In genomic region chr12:111777345-111778045, GRCh38 we compare ENCODE assay signal across 12 cellular contexts. TPM values are rescaled to one million over a fixed set of nuclear protein-coding genes. Genes with fewer than 3 reads are reported as not detected.
A peak's percentile ranks its signal among the peaks of the same experiment; 100 is the strongest.
DNase-seq lines count a peak whose midpoint lies in the region; TF ChIP-seq lines count a peak whose summit lies in the region.
"Had no signal": no experiment of that assay in that cellular context is flagged by ENCODE, and none has a peak within 500 bp of the region (broad histone marks: within the 10 kb centered on the region; RNA-seq: fewer than 3 reads in every experiment).

No MANE protein-coding gene starts in this region.

- H3K4me1 ChIP-seq in duodenal mucosa (ENCODE audit: control insufficient read depth in 1 of 2, insufficient read depth in 2 of 2, low read length in 2 of 2) (peaks cover 77 to 78% of the 10 kb centered on the region in 2 donors), thyroid gland (peaks cover 33 to 47% of the 10 kb centered on the region in 2 donors)

- H3K27me3 Mint-ChIP-seq in activated naive CD8-positive, alpha-beta T cell treated with anti-CD3 and anti-CD28 coated beads for 36 hours, result no peaks in the 10 kb centered on the region

- POLR2A ChIA-PET in HEK293T (lab: Yijun Ruan, JAX), result no interaction called here

- H3K27ac Mint-ChIP-seq in activated naive CD8-positive, alpha-beta T cell treated with anti-CD3 and anti-CD28 coated beads for 36 hours, result no peak overlapping the region

- H3K27me3 ChIP-seq in duodenal mucosa (ENCODE audit: control insufficient read depth in 1 of 2, insufficient read depth in 2 of 2, low read length in 2 of 2) (no peaks in the 10 kb centered on the region), thyroid gland (no peaks in the 10 kb centered on the region)

- H3K4me1 Mint-ChIP-seq in activated naive CD8-positive, alpha-beta T cell treated with anti-CD3 and anti-CD28 coated beads for 36 hours, result peaks cover 9% of the 10 kb centered on the region

- H3K36me3 ChIP-seq in duodenal mucosa (ENCODE audit: control insufficient read depth in 1 of 2, insufficient read depth in 2 of 2, low read length in 2 of 2) (peaks cover 11 to 14% of the 10 kb centered on the region in 2 donors), thyroid gland (peaks cover 0 to 6% of the 10 kb centered on the region in 2 donors)

- no peak for TF ChIP-seq CTCF in thyroid gland (IDR thresholded peaks at IDR 0.05)

- H3K36me3 Mint-ChIP-seq in activated naive CD8-positive, alpha-beta T cell treated with anti-CD3 and anti-CD28 coated beads for 36 hours, result no peaks in the 10 kb centered on the region

- WGBS in thyroid gland, 2 donors, result 84 to 86% methylated on average over 16 of the region's 16 CpGs

- intact Hi-C loops in thyroid gland (cut with DNase I), result no loop called here

- H3K4me3 Mint-ChIP-seq in activated naive CD8-positive, alpha-beta T cell treated with anti-CD3 and anti-CD28 coated beads for 36 hours, result no peak overlapping the region
- H3K4me3 Mint-ChIP-seq: activated T-cell treated with anti-CD3 and anti-CD28 coated beads, Interleukin-2, amount 50 U/mL, for 4 hours; neural crest cell had no signal

- H3K9ac ChIP-seq in duodenal mucosa (ENCODE audit: low read depth in 1 of 2, low read length in 2 of 2), result peak overlapping the region; percentile 44 to 48

- H3K9me3 ChIP-seq in duodenal mucosa (ENCODE audit: control insufficient read depth in 1 of 2, low read length in 2 of 2), result no peaks in the 10 kb centered on the region
- H3K9me3 ChIP-seq in thyroid gland, result no peaks in the 10 kb centered on the region

- DNase-seq in HT-29 (ENCODE audit: low spot score) (peak; percentile 80), mucosa of gallbladder (ENCODE audit: low spot score) (peak; percentile 84), thyroid gland (no peak), DMS153 (lab: John Stamatoyannopoulos, UW) (no peak), HEK293T (ENCODE audit: extremely low spot score) (no peak)
- no peak for DNase-seq in activated naive CD8-positive, alpha-beta T cell treated with anti-CD3 and anti-CD28 coated beads for 36 hours
- no peak for DNase-seq in activated T-cell treated with anti-CD3 and anti-CD28 coated beads, Interleukin-2, amount 50 U/mL, for 1 hour
- DNase-seq: activated T-cell treated with anti-CD3 and anti-CD28 coated beads, Interleukin-2, amount 50 U/mL, for 4 hours; central memory CD4-positive, alpha-beta T cell; T-helper 2 cell had no signal

- peak overlapping the region; percentile 90 for H3K27ac ChIP-seq in duodenal mucosa (ENCODE audit: low read depth, low read length)
- H3K27ac ChIP-seq in thyroid gland, result peak overlapping the region in 2 of 3 donors; percentile 93 to 98

- CTCF ChIA-PET in HEK293T (lab: Yijun Ruan, JAX), result no interaction called here

- no peaks in the 10 kb centered on the region for H3K9me3 Mint-ChIP-seq in activated naive CD8-positive, alpha-beta T cell treated with anti-CD3 and anti-CD28 coated beads for 36 hours
- H3K9me3 Mint-ChIP-seq: activated T-cell treated with anti-CD3 and anti-CD28 coated beads, Interleukin-2, amount 50 U/mL, for 4 hours; neural crest cell had no signal

- H3K4me3 ChIP-seq in duodenal mucosa (ENCODE audit: low read depth in 1 of 2, low read length in 2 of 2) (peak overlapping the region; percentile 37 to 48), thyroid gland (replicated peaks in 1 of 3) (no peak overlapping the region)

- no peak for TF ChIP-seq POLR2A in thyroid gland (IDR thresholded peaks at IDR 0.05)

TF ChIP-seq in HEK293T, 16 proteins besides CTCF, POLR2A, EP300 and RAD21:
- no peak for TF ChIP-seq SUZ12 (IDR thresholded peaks at IDR 0.05)
- TF ChIP-seq FOXM1 (IDR thresholded peaks at IDR 0.05; ENCODE audit: borderline replicate concordance), result no peak
- TF ChIP-seq NFRKB (IDR thresholded peaks at IDR 0.05), result no peak

RNA-seq across cellular contexts. Expression of gene ALDH2, which starts 10.8 kb away (rescaled TPM):
- total RNA-seq in HT-29 (2014; rRNA removed; shearing (Covaris generic)), result 70.9 and 94.6 TPM in 2 replicates
- total RNA-seq in mucosa of gallbladder, result 259 TPM
- total RNA-seq in thyroid gland, result 100 to 1,000 TPM in 2 of 4 donors, 10 to 100 TPM in 2; 90.7 to 112 (median 97.8) TPM
- 1 to 10 TPM; 1.4 to 1.6 TPM for total RNA-seq in activated naive CD8-positive, alpha-beta T cell treated with anti-CD3 and anti-CD28 coated beads for 36 hours

Comparison
In these comparisons a context has a peak if more than half of its experiments do, and no peak if none do; other contexts are left out.
1. DNase-seq: peak in HT-29 (single experiment) and mucosa of gallbladder (single experiment); none in thyroid gland (0 of 2), DMS153 (single experiment), activated naive CD8-positive, alpha-beta T cell treated with anti-CD3 and anti-CD28 coated beads for 36 hours (single experiment), HEK293T (single experiment) and activated T-cell treated with anti-CD3 and anti-CD28 coated beads, Interleukin-2, amount 50 U/mL, for 1 hour (single experiment).
2. H3K4me3 ChIP-seq: peak in duodenal mucosa (2 of 2); none in thyroid gland (0 of 3).
3. RNA of gene ALDH2, which starts 10.8 kb away (total RNA-seq): 259 TPM in mucosa of gallbladder (single experiment), 90.7 to 112 TPM in thyroid gland and 70.9 to 94.6 TPM in HT-29; 1.4 to 1.6 TPM in activated naive CD8-positive, alpha-beta T cell treated with anti-CD3 and anti-CD28 coated beads for 36 hours; every median in the first group is over 10 times any median in the second.